24 cellular contexts compared by ENCODE assay signal in genomic region chrX:2566044-2566443, GRCh38.
"Had no signal": no experiment of that assay in that cellular context is flagged by ENCODE, and none has a peak within 500 bp of the region (broad histone marks: within the 10 kb centered on the region; RNA-seq: fewer than 3 reads in every experiment).

No MANE protein-coding gene starts in this region.

- H3K36me3 ChIP-seq: brain microvascular endothelial cell, cardiac muscle cell, Peyer's patch had no signal

- H3K27ac ChIP-seq: brain microvascular endothelial cell, cardiac muscle cell, Peyer's patch, RWPE1 had no signal

- H3K4me1 ChIP-seq: Peyer's patch had no signal

- DNase-seq: activated CD4-positive, alpha-beta memory T cell treated with anti-CD3 and anti-CD28 coated beads, Interleukin-2, amount 10 ng/mL, durations not matched to agents 7 days and 5 days; activated CD4-positive, alpha-beta T cell treated with anti-CD3 and anti-CD28 coated beads for 36 hours; activated CD4-positive, alpha-beta T cell treated with anti-CD3 and anti-CD28 coated beads, Interleukin-2, amount 50 U/mL, for 1 hour; activated gamma-delta T cell; activated naive CD4-positive, alpha-beta T cell treated with anti-CD3 and anti-CD28 coated beads for 36 hours; activated T-cell treated with anti-CD3 and anti-CD28 coated beads for 4 hours; activated T-cell treated with anti-CD3 and anti-CD28 coated beads, Interleukin-2, amount 50 U/mL, for 48 hours; brain microvascular endothelial cell; Karpas-422; MM.1S; NCI-H1105 treated with DMSO at 0.1 percent for 48 hours; NCI-H1694 treated with DMSO at 0.1 percent for 48 hours; NCI-H2081 treated with DMSO at 0.1 percent for 48 hours; NCI-H226; NCI-H510A treated with DMSO at 0.1 percent for 48 hours; Peyer's patch; SHP77 treated with DMSO at 0.1 percent for 48 hours; T-helper 17 cell; T1000 had no signal

- H3K4me3 Mint-ChIP-seq: activated CD4-positive, alpha-beta memory T cell treated with anti-CD3 and anti-CD28 coated beads, Interleukin-2, amount 10 ng/mL, durations not matched to agents 7 days and 5 days; activated CD4-positive, alpha-beta T cell treated with anti-CD3 and anti-CD28 coated beads for 36 hours; activated naive CD4-positive, alpha-beta T cell treated with anti-CD3 and anti-CD28 coated beads for 36 hours; activated naive CD8-positive, alpha-beta T cell; activated T-helper 17 cell treated with anti-CD3 and anti-CD28 coated beads, Interleukin-2, amount 50 U/mL, for 72 hours; T-helper 17 cell had no signal

- H3K9me3 ChIP-seq: Peyer's patch had no signal

- H3K27me3 Mint-ChIP-seq: activated CD4-positive, alpha-beta memory T cell treated with anti-CD3 and anti-CD28 coated beads, Interleukin-2, amount 10 ng/mL, durations not matched to agents 7 days and 5 days; activated CD4-positive, alpha-beta T cell treated with anti-CD3 and anti-CD28 coated beads for 36 hours; activated naive CD8-positive, alpha-beta T cell; activated T-helper 17 cell treated with anti-CD3 and anti-CD28 coated beads, Interleukin-2, amount 50 U/mL, for 72 hours had no signal

- H3K27me3 ChIP-seq: brain microvascular endothelial cell, cardiac muscle cell, Peyer's patch had no signal

- H3K4me1 Mint-ChIP-seq: activated CD4-positive, alpha-beta memory T cell treated with anti-CD3 and anti-CD28 coated beads, Interleukin-2, amount 10 ng/mL, durations not matched to agents 7 days and 5 days; activated CD4-positive, alpha-beta T cell treated with anti-CD3 and anti-CD28 coated beads for 36 hours; activated T-helper 17 cell treated with anti-CD3 and anti-CD28 coated beads, Interleukin-2, amount 50 U/mL, for 72 hours; T-helper 17 cell had no signal

- H3K27ac Mint-ChIP-seq: activated CD4-positive, alpha-beta memory T cell treated with anti-CD3 and anti-CD28 coated beads, Interleukin-2, amount 10 ng/mL, durations not matched to agents 7 days and 5 days; activated CD4-positive, alpha-beta T cell treated with anti-CD3 and anti-CD28 coated beads for 36 hours; activated naive CD4-positive, alpha-beta T cell treated with anti-CD3 and anti-CD28 coated beads for 36 hours; activated naive CD8-positive, alpha-beta T cell; activated T-helper 17 cell treated with anti-CD3 and anti-CD28 coated beads, Interleukin-2, amount 50 U/mL, for 72 hours; T-helper 17 cell had no signal

- ATAC-seq: activated CD4-positive, alpha-beta T cell treated with anti-CD3 and anti-CD28 coated beads for 36 hours; activated T-helper 17 cell treated with anti-CD3 and anti-CD28 coated beads, Interleukin-2, amount 50 U/mL, for 72 hours; K562; T-helper 17 cell had no signal

- H3K4me3 ChIP-seq: cardiac muscle cell, K562, Peyer's patch had no signal
